15 cellular contexts compared by ENCODE assay signal in genomic region chr4:8330821-8331566, GRCh38.
A peak's percentile ranks its signal among the peaks of the same experiment; 100 is the strongest.
DNase-seq lines count a peak whose midpoint lies in the region; ATAC-seq and TF ChIP-seq lines count a peak whose summit lies in the region.
"Had no signal": no experiment of that assay in that cellular context is flagged by ENCODE, and none has a peak within 500 bp of the region (broad histone marks: within the 10 kb centered on the region; RNA-seq: fewer than 3 reads in every experiment).

No MANE protein-coding gene starts in this region.

- peak; percentile 97 for ATAC-seq in Right ventricle myocardium inferior
- no peak for ATAC-seq in GM21576 (IDR thresholded peaks at IDR 0.05; ENCODE audit: unreplicated experiment)
- no peak for ATAC-seq in HG02610 (IDR thresholded peaks at IDR 0.05; ENCODE audit: unreplicated experiment)
- no peak for ATAC-seq in SK-N-SH treated with all-trans-retinoic acid at 6 μM for 48 hours
- ATAC-seq: activated CD4-positive, CD25-positive, alpha-beta regulatory T cell treated with anti-CD3 and anti-CD28 coated beads, Interleukin-2, amount 50 U/mL, for 24 hours; left lung had no signal

- H3K9me3 ChIP-seq in osteoblast (ENCODE audit: low read depth, low read length): no peaks in the 10 kb centered on the region

- no peaks in the 10 kb centered on the region for H3K79me2 ChIP-seq in osteoblast (ENCODE audit: insufficient read depth, low read length)

- no peaks in the 10 kb centered on the region for H4K20me1 ChIP-seq in osteoblast (ENCODE audit: insufficient read depth, low read length)

- H3K27ac ChIP-seq in osteoblast (ENCODE audit: low read depth, low read length): no peak overlapping the region
- H3K27ac ChIP-seq: left lung, neural progenitor cell, PC-9 had no signal

- intact Hi-C loops in Right ventricle myocardium inferior (cut with DNase I): loop anchor here (1.0 to 5.0 kb wide), 3 partner anchors 9 to 72 kb away; no protein-coding TSS in a partner anchor

- H3K4me1 ChIP-seq in osteoblast (ENCODE audit: insufficient read depth, low read length): no peaks in the 10 kb centered on the region
- H3K4me1 ChIP-seq: left lung, neural progenitor cell had no signal

- no peak overlapping the region for H2AFZ ChIP-seq in osteoblast (ENCODE audit: low read length)
- H2AFZ ChIP-seq: neural progenitor cell, PC-9 had no signal

- peaks cover 5% of the 10 kb centered on the region for H3K27me3 ChIP-seq in osteoblast (ENCODE audit: insufficient read depth, low read length)
- H3K27me3 ChIP-seq: left lung, neural progenitor cell had no signal

- H3K36me3 ChIP-seq in osteoblast (ENCODE audit: insufficient read depth, low read length): no peaks in the 10 kb centered on the region
- H3K36me3 ChIP-seq: left lung, neural progenitor cell had no signal

- peak; percentile 53 for DNase-seq in activated effector memory CD4-positive, alpha-beta T cell treated with anti-CD3 and anti-CD28 coated beads, Interleukin-2, amount 50 U/mL, for 16 hours
- DNase-seq in activated effector memory CD4-positive, alpha-beta T cell treated with Interleukin-2 at 50 U/mL for 16 hours: no peak
- DNase-seq in Right ventricle myocardium inferior (ENCODE audit: missing footprints) (peak; percentile 90), osteoblast (ENCODE audit: insufficient read length, low spot score, missing footprints) (peak; percentile 31), ureter (ENCODE audit: low spot score) (peak; percentile 72)
- DNase-seq: effector CD4-positive, alpha-beta T cell; NCI-H226; PC-9; T-helper 1 cell had no signal

- H3K4me3 ChIP-seq in osteoblast (ENCODE audit: insufficient read depth, low read length): no peak overlapping the region
- H3K4me3 ChIP-seq: left lung, neural progenitor cell, PC-9 had no signal

- TF ChIP-seq CTCF in osteoblast (IDR thresholded peaks at IDR 0.05; ENCODE audit: extremely low read depth, low read depth, low read length): no peak

- no peak overlapping the region for H3K4me2 ChIP-seq in osteoblast (ENCODE audit: insufficient read depth, low read length)
- H3K4me2 ChIP-seq: neural progenitor cell, PC-9 had no signal

TF ChIP-seq in SK-N-SH treated with all-trans-retinoic acid at 6 μM for 48 hours, 23 proteins besides CTCF, POLR2A, EP300 and RAD21:
- no peak for TF ChIP-seq CSDC2 (CRISPR knock-in tag; IDR thresholded peaks at IDR 0.05)
- TF ChIP-seq ESRRG (CRISPR knock-in tag; IDR thresholded peaks at IDR 0.05): no peak
- TF ChIP-seq OSR1 (CRISPR knock-in tag; IDR thresholded peaks at IDR 0.05): no peak
- TF ChIP-seq ZC3H10 (CRISPR knock-in tag; IDR thresholded peaks at IDR 0.05): no peak
- no peak for TF ChIP-seq ZNF565 (CRISPR knock-in tag; conservative IDR thresholded peaks at IDR 0.05; ENCODE audit: low read depth)
- no peak for TF ChIP-seq ISL1 (CRISPR knock-in tag; IDR thresholded peaks at IDR 0.05)
- TF ChIP-seq PPARA (CRISPR knock-in tag; IDR thresholded peaks at IDR 0.05; ENCODE audit: borderline replicate concordance): no peak
- no peak for TF ChIP-seq RARB (CRISPR knock-in tag; IDR thresholded peaks at IDR 0.05)
- TF ChIP-seq CSRNP3 (CRISPR knock-in tag; IDR thresholded peaks at IDR 0.05): no peak
- TF ChIP-seq ZNF8 (CRISPR knock-in tag; IDR thresholded peaks at IDR 0.05): no peak
- TF ChIP-seq BACH2 (CRISPR knock-in tag; IDR thresholded peaks at IDR 0.05; ENCODE audit: borderline replicate concordance): no peak
